8 cellular contexts compared by ENCODE assay signal in genomic region chr12:132143328-132144071, GRCh38. TPM values are rescaled to one million over a fixed set of nuclear protein-coding genes. Genes with fewer than 3 reads are reported as not detected.
A peak's percentile ranks its signal among the peaks of the same experiment; 100 is the strongest.
DNase-seq lines count a peak whose midpoint lies in the region; ATAC-seq and TF ChIP-seq lines count a peak whose summit lies in the region.

No MANE protein-coding gene starts in this region.

- H3K9me3 ChIP-seq in adipocyte (ENCODE audit: control insufficient read depth, low read length) (no peaks in the 10 kb centered on the region), suprapubic skin (no peaks in the 10 kb centered on the region)

- peak overlapping the region; percentile 69 to 93 (median 86) for H3K4me3 Mint-ChIP-seq in IgD-negative memory B cell

- TF ChIP-seq CTCF in suprapubic skin (IDR thresholded peaks at IDR 0.05) = peak in 1 of 2 donors; percentile 1

- H3K9ac ChIP-seq in adipocyte (ENCODE audit: low read length) = peak overlapping the region; percentile 90

- H3K4me3 ChIP-seq in adipocyte (ENCODE audit: low read length) (peak overlapping the region; percentile 91), suprapubic skin (peak overlapping the region; percentile 99)

- no peaks in the 10 kb centered on the region for H3K36me3 Mint-ChIP-seq in IgD-negative memory B cell

- H3K36me3 ChIP-seq in adipocyte (ENCODE audit: control insufficient read depth, insufficient read depth, low read length, severe bottlenecking) = peaks cover 34% of the 10 kb centered on the region
- peaks cover 57% of the 10 kb centered on the region for H3K36me3 ChIP-seq in suprapubic skin

- H3K27me3 Mint-ChIP-seq in IgD-negative memory B cell = no peaks in the 10 kb centered on the region

- WGBS in suprapubic skin = 1% methylated on average over 37 of the region's 82 CpGs

- peaks cover 12 to 21% (median 20%) of the 10 kb centered on the region in 3 donors for H3K4me1 Mint-ChIP-seq in IgD-negative memory B cell

- H3K9me3 Mint-ChIP-seq in IgD-negative memory B cell = no peaks in the 10 kb centered on the region

- no peak for TF ChIP-seq EP300 in suprapubic skin (IDR thresholded peaks at IDR 0.05)

- TF ChIP-seq POLR2A in suprapubic skin (IDR thresholded peaks at IDR 0.05) = no peak

- intact Hi-C loops in left colon (cut with DNase I, micrococcal nuclease) = no loop called here

- peaks cover 20% of the 10 kb centered on the region for H3K4me1 ChIP-seq in adipocyte (ENCODE audit: control insufficient read depth, insufficient read depth, low read length)
- H3K4me1 ChIP-seq in suprapubic skin = peaks cover 33% of the 10 kb centered on the region

- no peaks in the 10 kb centered on the region for H3K27me3 ChIP-seq in adipocyte (replicated peaks; ENCODE audit: control insufficient read depth, insufficient read depth, low read length)
- no peaks in the 10 kb centered on the region for H3K27me3 ChIP-seq in suprapubic skin

- H3K27ac Mint-ChIP-seq in IgD-negative memory B cell = peak overlapping the region in 2 of 3 donors; percentile 81 to 97

- H3K27ac ChIP-seq in suprapubic skin = peak overlapping the region; percentile 78

- DNase-seq in EH (ENCODE audit: low read depth) (peak; percentile 13), adipocyte (ENCODE audit: low read depth) (peak; percentile 40), left colon (peak in 1 of 2 donors; percentile 21), suprapubic skin (ENCODE audit: low spot score in 2 of 2) (peak in 1 of 2 donors; percentile 72), amniotic stem cell (lab: John Stamatoyannopoulos, UW) (no peak), NCI-H526 treated with DMSO at 0.1 percent for 48 hours (lab: John Stamatoyannopoulos, UW) (no peak)

- ATAC-seq in GM21526 (IDR thresholded peaks at IDR 0.05; ENCODE audit: low FRiP score, unreplicated experiment) = peak; percentile 31
- peak; percentile 15 for ATAC-seq in left colon

RNA-seq across cellular contexts. Expression of gene DDX51, which starts 0.6 kb away (rescaled TPM):
- 8.9 TPM for polyA plus RNA-seq in IgD-negative memory B cell
- total RNA-seq in left colon (10 to 100 TPM; 15.2 to 16.7 TPM), suprapubic skin (10 to 100 TPM; 21.1 to 39.6 (median 23.7) TPM)

RNA-seq across cellular contexts. Expression of gene NOC4L, which starts 0.8 kb away (rescaled TPM):
- 31.2 TPM for polyA plus RNA-seq in IgD-negative memory B cell
- total RNA-seq in left colon = 10 to 100 TPM; 13.3 to 19.9 TPM
- total RNA-seq in suprapubic skin = 10 to 100 TPM; 13.9 to 20.4 (median 16.0) TPM

Comparison
In these comparisons a context has a peak if more than half of its experiments do, and no peak if none do; other contexts are left out.
1. DNase-seq: peak in EH (single experiment) and adipocyte (single experiment); none in amniotic stem cell (single experiment) and NCI-H526 treated with DMSO at 0.1 percent for 48 hours (single experiment).